1 cellular context compared by ENCODE assay signal in the genomic region with DNA sequence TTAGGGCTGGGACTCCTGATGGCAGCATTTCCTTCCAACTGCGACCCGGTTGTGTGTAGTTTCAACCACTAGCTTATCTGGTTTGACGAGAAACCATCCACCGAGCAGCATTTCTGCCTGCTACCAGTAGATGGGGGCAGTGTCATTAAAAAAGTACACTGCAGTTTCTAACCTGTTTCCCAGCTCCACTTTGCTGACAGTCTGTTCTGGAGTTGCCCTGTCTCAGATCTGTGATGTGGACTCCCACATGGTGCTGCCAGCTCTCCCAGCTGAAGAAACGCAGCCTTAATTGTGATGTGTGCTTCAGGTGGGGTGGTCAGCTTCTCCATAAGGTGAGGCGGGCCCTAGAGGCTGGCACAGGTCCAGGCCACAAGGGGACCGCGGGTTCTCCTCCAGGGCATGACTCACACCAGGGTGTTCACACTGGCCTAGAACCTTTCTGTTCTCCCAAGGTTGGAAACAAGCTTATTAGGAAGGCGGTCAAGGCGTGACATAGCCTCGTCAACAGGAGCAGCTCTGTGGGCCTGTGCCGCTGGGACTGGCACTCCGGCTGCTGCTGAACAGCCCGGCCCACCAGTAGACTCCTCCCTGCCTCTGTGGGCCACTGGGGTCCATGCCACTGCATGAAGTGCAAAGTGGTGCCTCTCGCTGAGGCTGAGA.
TF ChIP-seq lines count a peak whose summit lies in the region.

No MANE protein-coding gene starts in this region.

TF ChIP-seq in HepG2, 621 proteins besides CTCF, POLR2A, EP300 and RAD21 (continues in another document):
- TF ChIP-seq ZNF263 (CRISPR knock-in tag; IDR thresholded peaks at IDR 0.05) (peak; percentile 56), HMGXB4 (CRISPR knock-in tag; IDR thresholded peaks at IDR 0.05; ENCODE audit: borderline replicate concordance in 1 of 2, low read depth in 1 of 2) (peak; percentile 51 to 70; a peak in 2 of 4 replicates), ZNF777 (CRISPR knock-in tag; IDR thresholded peaks at IDR 0.05) (peak; percentile 57; the same call in 1 of the 2 replicates), NFKB2 (CRISPR knock-in tag; IDR thresholded peaks at IDR 0.05; ENCODE audit: borderline replicate concordance) (peak; percentile 55; the same call in 1 of the 2 replicates), NFAT5 (CRISPR knock-in tag; IDR thresholded peaks at IDR 0.05) (no peak), ZNF891 (CRISPR knock-in tag; IDR thresholded peaks at IDR 0.05) (peak; percentile 65; the same call in 1 of the 2 replicates), TBX2 (CRISPR knock-in tag; IDR thresholded peaks at IDR 0.05; ENCODE audit: borderline replicate concordance) (peak; percentile 20; the same call in 1 of the 2 replicates), IRF2 (CRISPR knock-in tag; IDR thresholded peaks at IDR 0.05) (0 out of 2 replicates have a peak, but pooled peaks have one; percentile 32), RARA (CRISPR knock-in tag; IDR thresholded peaks at IDR 0.05) (0 out of 2 replicates have a peak, but pooled peaks have one; percentile 15), ZNF678 (CRISPR knock-in tag; IDR thresholded peaks at IDR 0.05) (0 out of 2 replicates have a peak, but pooled peaks have one; percentile 39), ISL2 (CRISPR knock-in tag; IDR thresholded peaks at IDR 0.05) (peak; percentile 38; the same call in 1 of the 2 replicates), KDM5B (CRISPR knock-in tag; IDR thresholded peaks at IDR 0.05; ENCODE audit: borderline replicate concordance) (peak; percentile 63; the same call in 1 of the 2 replicates), MTF1 (CRISPR knock-in tag; IDR thresholded peaks at IDR 0.05) (no peak), ZBTB1 (CRISPR knock-in tag; IDR thresholded peaks at IDR 0.05; ENCODE audit: borderline replicate concordance) (no peak), ZNF264 (CRISPR knock-in tag; IDR thresholded peaks at IDR 0.05) (no peak), ATF5 (CRISPR knock-in tag; IDR thresholded peaks at IDR 0.05; ENCODE audit: low read depth) (0 out of 2 replicates have a peak, but pooled peaks have one; percentile 39), CEBPB (IDR thresholded peaks at IDR 0.05; ENCODE audit: borderline replicate concordance, low read depth, low read length) (no peak), MXD3 (CRISPR knock-in tag; IDR thresholded peaks at IDR 0.05) (no peak; the same call in 1 of the 2 replicates)
- TF ChIP-seq, protein P1, sequence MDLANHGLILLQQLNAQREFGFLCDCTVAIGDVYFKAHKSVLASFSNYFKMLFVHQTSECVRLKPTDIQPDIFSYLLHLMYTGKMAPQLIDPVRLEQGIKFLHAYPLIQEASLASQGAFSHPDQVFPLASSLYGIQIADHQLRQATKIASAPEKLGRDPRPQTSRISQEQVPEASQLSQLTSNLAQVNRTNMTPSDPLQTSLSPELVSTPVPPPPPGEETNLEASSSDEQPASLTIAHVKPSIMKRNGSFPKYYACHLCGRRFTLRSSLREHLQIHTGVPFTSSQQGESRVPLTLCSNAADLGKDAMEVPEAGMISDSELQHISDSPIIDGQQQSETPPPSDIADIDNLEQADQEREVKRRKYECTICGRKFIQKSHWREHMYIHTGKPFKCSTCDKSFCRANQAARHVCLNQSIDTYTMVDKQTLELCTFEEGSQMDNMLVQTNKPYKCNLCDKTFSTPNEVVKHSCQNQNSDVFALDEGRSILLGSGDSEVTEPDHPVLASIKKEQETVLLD (CRISPR knock-in tag; IDR thresholded peaks at IDR 0.05; ENCODE audit: low read depth): no peak
- TF ChIP-seq, protein P2, sequence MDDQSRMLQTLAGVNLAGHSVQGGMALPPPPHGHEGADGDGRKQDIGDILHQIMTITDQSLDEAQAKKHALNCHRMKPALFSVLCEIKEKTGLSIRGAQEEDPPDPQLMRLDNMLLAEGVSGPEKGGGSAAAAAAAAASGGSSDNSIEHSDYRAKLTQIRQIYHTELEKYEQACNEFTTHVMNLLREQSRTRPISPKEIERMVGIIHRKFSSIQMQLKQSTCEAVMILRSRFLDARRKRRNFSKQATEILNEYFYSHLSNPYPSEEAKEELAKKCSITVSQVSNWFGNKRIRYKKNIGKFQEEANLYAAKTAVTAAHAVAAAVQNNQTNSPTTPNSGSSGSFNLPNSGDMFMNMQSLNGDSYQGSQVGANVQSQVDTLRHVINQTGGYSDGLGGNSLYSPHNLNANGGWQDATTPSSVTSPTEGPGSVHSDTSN (CRISPR knock-in tag; IDR thresholded peaks at IDR 0.05; ENCODE audit: borderline replicate concordance): no peak
- TF ChIP-seq, protein P3, sequence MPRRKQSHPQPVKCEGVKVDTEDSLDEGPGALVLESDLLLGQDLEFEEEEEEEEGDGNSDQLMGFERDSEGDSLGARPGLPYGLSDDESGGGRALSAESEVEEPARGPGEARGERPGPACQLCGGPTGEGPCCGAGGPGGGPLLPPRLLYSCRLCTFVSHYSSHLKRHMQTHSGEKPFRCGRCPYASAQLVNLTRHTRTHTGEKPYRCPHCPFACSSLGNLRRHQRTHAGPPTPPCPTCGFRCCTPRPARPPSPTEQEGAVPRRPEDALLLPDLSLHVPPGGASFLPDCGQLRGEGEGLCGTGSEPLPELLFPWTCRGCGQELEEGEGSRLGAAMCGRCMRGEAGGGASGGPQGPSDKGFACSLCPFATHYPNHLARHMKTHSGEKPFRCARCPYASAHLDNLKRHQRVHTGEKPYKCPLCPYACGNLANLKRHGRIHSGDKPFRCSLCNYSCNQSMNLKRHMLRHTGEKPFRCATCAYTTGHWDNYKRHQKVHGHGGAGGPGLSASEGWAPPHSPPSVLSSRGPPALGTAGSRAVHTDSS (CRISPR knock-in tag; conservative IDR thresholded peaks at IDR 0.05): peak; percentile 42; the same call in 1 of the 2 replicates
- TF ChIP-seq, protein P4, sequence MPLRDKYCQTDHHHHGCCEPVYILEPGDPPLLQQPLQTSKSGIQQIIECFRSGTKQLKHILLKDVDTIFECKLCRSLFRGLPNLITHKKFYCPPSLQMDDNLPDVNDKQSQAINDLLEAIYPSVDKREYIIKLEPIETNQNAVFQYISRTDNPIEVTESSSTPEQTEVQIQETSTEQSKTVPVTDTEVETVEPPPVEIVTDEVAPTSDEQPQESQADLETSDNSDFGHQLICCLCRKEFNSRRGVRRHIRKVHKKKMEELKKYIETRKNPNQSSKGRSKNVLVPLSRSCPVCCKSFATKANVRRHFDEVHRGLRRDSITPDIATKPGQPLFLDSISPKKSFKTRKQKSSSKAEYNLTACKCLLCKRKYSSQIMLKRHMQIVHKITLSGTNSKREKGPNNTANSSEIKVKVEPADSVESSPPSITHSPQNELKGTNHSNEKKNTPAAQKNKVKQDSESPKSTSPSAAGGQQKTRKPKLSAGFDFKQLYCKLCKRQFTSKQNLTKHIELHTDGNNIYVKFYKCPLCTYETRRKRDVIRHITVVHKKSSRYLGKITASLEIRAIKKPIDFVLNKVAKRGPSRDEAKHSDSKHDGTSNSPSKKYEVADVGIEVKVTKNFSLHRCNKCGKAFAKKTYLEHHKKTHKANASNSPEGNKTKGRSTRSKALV (CRISPR knock-in tag; IDR thresholded peaks at IDR 0.05): no peak; the same call in 1 of the 2 replicates
- TF ChIP-seq, protein P5, sequence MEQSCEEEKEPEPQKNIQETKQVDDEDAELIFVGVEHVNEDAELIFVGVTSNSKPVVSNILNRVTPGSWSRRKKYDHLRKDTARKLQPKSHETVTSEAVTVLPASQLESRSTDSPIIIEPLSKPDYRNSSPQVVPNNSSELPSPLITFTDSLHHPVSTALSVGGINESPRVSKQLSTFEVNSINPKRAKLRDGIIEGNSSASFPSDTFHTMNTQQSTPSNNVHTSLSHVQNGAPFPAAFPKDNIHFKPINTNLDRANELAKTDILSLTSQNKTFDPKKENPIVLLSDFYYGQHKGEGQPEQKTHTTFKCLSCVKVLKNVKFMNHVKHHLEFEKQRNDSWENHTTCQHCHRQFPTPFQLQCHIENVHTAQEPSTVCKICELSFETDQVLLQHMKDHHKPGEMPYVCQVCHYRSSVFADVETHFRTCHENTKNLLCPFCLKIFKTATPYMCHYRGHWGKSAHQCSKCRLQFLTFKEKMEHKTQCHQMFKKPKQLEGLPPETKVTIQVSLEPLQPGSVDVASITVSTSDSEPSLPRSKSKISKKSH (CRISPR knock-in tag; IDR thresholded peaks at IDR 0.05; ENCODE audit: borderline replicate concordance): peak; percentile 49; the same call in 1 of the 2 replicates
- TF ChIP-seq, protein P6, sequence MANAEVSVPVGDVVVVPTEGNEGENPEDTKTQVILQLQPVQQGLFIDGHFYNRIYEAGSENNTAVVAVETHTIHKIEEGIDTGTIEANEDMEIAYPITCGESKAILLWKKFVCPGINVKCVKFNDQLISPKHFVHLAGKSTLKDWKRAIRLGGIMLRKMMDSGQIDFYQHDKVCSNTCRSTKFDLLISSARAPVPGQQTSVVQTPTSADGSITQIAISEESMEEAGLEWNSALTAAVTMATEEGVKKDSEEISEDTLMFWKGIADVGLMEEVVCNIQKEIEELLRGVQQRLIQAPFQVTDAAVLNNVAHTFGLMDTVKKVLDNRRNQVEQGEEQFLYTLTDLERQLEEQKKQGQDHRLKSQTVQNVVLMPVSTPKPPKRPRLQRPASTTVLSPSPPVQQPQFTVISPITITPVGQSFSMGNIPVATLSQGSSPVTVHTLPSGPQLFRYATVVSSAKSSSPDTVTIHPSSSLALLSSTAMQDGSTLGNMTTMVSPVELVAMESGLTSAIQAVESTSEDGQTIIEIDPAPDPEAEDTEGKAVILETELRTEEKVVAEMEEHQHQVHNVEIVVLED (CRISPR knock-in tag; IDR thresholded peaks at IDR 0.05; ENCODE audit: borderline replicate concordance): 0 out of 2 replicates have a peak, but pooled peaks have one; percentile 22
- TF ChIP-seq, protein P7, sequence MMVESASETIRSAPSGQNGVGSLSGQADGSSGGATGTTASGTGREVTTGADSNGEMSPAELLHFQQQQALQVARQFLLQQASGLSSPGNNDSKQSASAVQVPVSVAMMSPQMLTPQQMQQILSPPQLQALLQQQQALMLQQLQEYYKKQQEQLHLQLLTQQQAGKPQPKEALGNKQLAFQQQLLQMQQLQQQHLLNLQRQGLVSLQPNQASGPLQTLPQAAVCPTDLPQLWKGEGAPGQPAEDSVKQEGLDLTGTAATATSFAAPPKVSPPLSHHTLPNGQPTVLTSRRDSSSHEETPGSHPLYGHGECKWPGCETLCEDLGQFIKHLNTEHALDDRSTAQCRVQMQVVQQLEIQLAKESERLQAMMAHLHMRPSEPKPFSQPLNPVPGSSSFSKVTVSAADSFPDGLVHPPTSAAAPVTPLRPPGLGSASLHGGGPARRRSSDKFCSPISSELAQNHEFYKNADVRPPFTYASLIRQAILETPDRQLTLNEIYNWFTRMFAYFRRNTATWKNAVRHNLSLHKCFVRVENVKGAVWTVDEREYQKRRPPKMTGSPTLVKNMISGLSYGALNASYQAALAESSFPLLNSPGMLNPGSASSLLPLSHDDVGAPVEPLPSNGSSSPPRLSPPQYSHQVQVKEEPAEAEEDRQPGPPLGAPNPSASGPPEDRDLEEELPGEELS (CRISPR knock-in tag; IDR thresholded peaks at IDR 0.05): peak; percentile 20; the same call in 1 of the 2 replicates
- TF ChIP-seq, protein P8, sequence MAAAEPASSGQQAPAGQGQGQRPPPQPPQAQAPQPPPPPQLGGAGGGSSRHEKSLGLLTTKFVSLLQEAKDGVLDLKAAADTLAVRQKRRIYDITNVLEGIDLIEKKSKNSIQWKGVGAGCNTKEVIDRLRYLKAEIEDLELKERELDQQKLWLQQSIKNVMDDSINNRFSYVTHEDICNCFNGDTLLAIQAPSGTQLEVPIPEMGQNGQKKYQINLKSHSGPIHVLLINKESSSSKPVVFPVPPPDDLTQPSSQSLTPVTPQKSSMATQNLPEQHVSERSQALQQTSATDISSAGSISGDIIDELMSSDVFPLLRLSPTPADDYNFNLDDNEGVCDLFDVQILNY (CRISPR knock-in tag; conservative IDR thresholded peaks at IDR 0.05): no peak
